10 cellular contexts compared by ENCODE assay signal in the genomic region with DNA sequence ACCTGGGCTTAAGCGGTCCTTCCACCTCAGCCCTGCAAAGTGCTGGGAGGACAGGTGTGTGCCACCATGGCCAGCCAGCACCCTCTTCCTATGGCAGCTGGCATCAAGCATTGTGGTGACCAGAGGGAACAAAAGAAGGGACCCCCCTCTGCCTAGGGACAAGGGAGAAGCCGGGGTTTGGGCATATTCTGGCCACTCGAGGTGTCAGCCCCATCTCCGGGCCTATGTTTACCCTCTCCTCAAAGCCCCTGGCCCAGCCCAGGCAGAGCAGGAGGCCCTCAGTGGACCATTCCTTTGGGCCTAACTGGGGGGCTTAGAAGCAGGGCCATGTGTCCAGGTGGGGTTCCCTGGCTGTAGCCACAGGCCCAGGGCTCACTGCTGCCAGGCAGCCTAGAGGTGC. TPM values are rescaled to one million over a fixed set of nuclear protein-coding genes. Genes with fewer than 3 reads are reported as not detected.
A peak's percentile ranks its signal among the peaks of the same experiment; 100 is the strongest.
DNase-seq lines count a peak whose midpoint lies in the region; ATAC-seq and TF ChIP-seq lines count a peak whose summit lies in the region.
"Had no signal": no experiment of that assay in that cellular context is flagged by ENCODE, and none has a peak within 500 bp of the region (broad histone marks: within the 10 kb centered on the region; RNA-seq: fewer than 3 reads in every experiment).

No MANE protein-coding gene starts in this region.

- no peaks in the 10 kb centered on the region for H3K36me3 Mint-ChIP-seq in natural killer cell

- intact Hi-C loops in Right ventricle myocardium superior (cut with DNase I): no loop called here
- intact Hi-C loops in cardiac septum (cut with DNase I): no loop called here
- intact Hi-C loops in colonic mucosa (cut with DNase I): no loop called here
- intact Hi-C loops in natural killer cell (cut with micrococcal nuclease): loop anchor here (2.0 kb wide), 2 partner anchors 19 to 23 kb away; no protein-coding TSS in a partner anchor
- intact Hi-C loops in uterus (cut with DNase I; ENCODE audit: low total_unique reads): no loop called here

- H3K9me3 ChIP-seq in colonic mucosa (no peaks in the 10 kb centered on the region), uterus (no peaks in the 10 kb centered on the region), WERI-Rb-1 (ENCODE audit: severe bottlenecking) (no peaks in the 10 kb centered on the region)

- ATAC-seq in Right ventricle myocardium superior (ENCODE audit: poor library complexity) (no peak), natural killer cell (peak in 1 of 3 donors; percentile 3), HG03439 (IDR thresholded peaks at IDR 0.05; ENCODE audit: unreplicated experiment) (no peak)

- H3K4me1 ChIP-seq in colonic mucosa (peaks cover 45% of the 10 kb centered on the region), uterus (peaks cover 0 to 6% of the 10 kb centered on the region in 2 donors)

- peak overlapping the region; percentile 96 for H3K27ac Mint-ChIP-seq in natural killer cell

- H3K4me3 Mint-ChIP-seq in natural killer cell: peak overlapping the region; percentile 84

- H3K9me3 Mint-ChIP-seq in natural killer cell: no peaks in the 10 kb centered on the region

- H3K27ac ChIP-seq in colonic mucosa (peak overlapping the region; percentile 68), uterus (peak overlapping the region; percentile 70 to 82), WERI-Rb-1 (no peak overlapping the region)

- DNase-seq in Right ventricle myocardium superior (peak; percentile 34), cardiac septum (ENCODE audit: low spot score) (no peak), colonic mucosa (no peak), natural killer cell (no peak), uterus (no peak), WERI-Rb-1 (no peak), NCI-H748 (lab: John Stamatoyannopoulos, UW; ENCODE audit: unreplicated experiment) (no peak)
- DNase-seq: activated CD8-positive, alpha-beta memory T cell treated with anti-CD3 and anti-CD28 coated beads, Interleukin-2, amount 50 U/mL, for 48 hours had no signal

- H3K9ac ChIP-seq in colonic mucosa (ENCODE audit: low read depth in 2 of 2, low read length in 2 of 2): peak overlapping the region; percentile 46 to 66

- H3K36me3 ChIP-seq in colonic mucosa (no peaks in the 10 kb centered on the region), uterus (no peaks in the 10 kb centered on the region), WERI-Rb-1 (peaks cover 12% of the 10 kb centered on the region)

- TF ChIP-seq CTCF in colonic mucosa (IDR thresholded peaks at IDR 0.05) (no peak), natural killer cell (IDR thresholded peaks at IDR 0.05) (no peak), uterus (IDR thresholded peaks at IDR 0.05) (no peak), WERI-Rb-1 (IDR thresholded peaks at IDR 0.05; ENCODE audit: low read depth, low read length) (no peak)

- H3K4me1 Mint-ChIP-seq in natural killer cell: peaks cover 84 to 96% of the 10 kb centered on the region in 2 donors

- TF ChIP-seq POLR2A in uterus (IDR thresholded peaks at IDR 0.05): no peak

- H3K27me3 ChIP-seq in colonic mucosa: no peaks in the 10 kb centered on the region
- H3K27me3 ChIP-seq in uterus: no peaks in the 10 kb centered on the region
- no peaks in the 10 kb centered on the region for H3K27me3 ChIP-seq in WERI-Rb-1 (ENCODE audit: insufficient read depth, low read depth, severe bottlenecking)

- H3K4me3 ChIP-seq in colonic mucosa (no peak overlapping the region), uterus (no peak overlapping the region), WERI-Rb-1 (ENCODE audit: low read depth, low read length) (no peak overlapping the region)

- H3K27me3 Mint-ChIP-seq in natural killer cell (ENCODE audit: low read depth in 2 of 2): no peaks in the 10 kb centered on the region

RNA-seq across cellular contexts. Expression of a gene that starts 23.9 kb away (rescaled TPM):
- 116 TPM for total RNA-seq in Right ventricle myocardium superior
- 63.0 TPM for total RNA-seq in cardiac septum
- total RNA-seq in colonic mucosa: 10 to 100 TPM; 41.2 to 42.8 TPM
- 100 to 1,000 TPM; 134 to 193 (median 178) TPM for total RNA-seq in natural killer cell
- total RNA-seq in uterus: 100 to 1,000 TPM in 1 of 4 donors, 10 to 100 TPM in 3; 18.9 to 127 (median 36.7) TPM

RNA-seq across cellular contexts. Expression of a gene that starts 29.8 kb away (rescaled TPM):
- total RNA-seq in Right ventricle myocardium superior (0.05 TPM), cardiac septum (not detected), colonic mucosa (under 1 TPM in 1 of 2 donors, not detected in 1; 0.07 TPM), natural killer cell (under 1 TPM; 0.14 to 0.52 (median 0.40) TPM), uterus (1 to 10 TPM in 1 of 4 donors, under 1 TPM in 1, not detected in 2; 0.07 to 1.2 TPM)
- total RNA-seq: HT1080 had no signal
